In the genomic region with DNA sequence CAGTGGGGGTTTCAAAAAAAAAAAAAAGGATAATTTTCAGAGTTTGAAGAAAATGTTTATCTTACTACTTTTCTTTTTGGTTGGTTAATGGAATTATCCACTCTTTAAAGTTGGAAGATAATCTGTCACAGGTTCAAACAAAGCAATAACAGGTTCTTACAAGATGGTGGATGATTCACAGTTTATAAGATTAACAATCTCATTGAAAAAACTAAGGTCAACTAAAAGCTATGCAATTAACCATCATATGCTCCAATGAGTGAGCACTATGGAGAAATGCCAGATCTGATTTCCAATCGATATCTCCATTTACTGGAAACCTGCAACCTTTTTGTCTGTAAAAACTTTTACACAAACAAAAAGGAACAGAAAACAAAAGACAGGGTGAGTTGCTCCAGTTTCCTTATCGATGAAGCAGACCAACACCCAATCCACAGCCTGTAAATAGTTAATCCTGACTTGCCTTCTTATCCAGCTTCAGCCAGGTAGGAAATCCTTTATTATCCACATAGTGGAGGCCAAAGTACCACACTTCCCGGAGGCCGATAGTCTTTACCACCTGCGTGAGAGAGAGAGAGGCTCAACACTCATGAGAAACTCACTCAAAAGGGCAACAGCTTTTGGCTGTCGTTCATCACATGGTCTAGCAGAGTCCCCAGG, we compare ENCODE assay signal across 1 cellular context.
TF ChIP-seq lines count a peak whose summit lies in the region.

No MANE protein-coding gene starts in this region.

TF ChIP-seq in GM12878, 131 proteins besides CTCF, POLR2A, EP300 and RAD21:
- TF ChIP-seq NR2C1 (IDR thresholded peaks at IDR 0.05) (no peak), BACH1 (IDR thresholded peaks at IDR 0.05; ENCODE audit: borderline replicate concordance) (no peak), TCF3 (IDR thresholded peaks at IDR 0.05; ENCODE audit: borderline replicate concordance, insufficient read depth, low read depth, low read length) (no peak), KAT2A (conservative IDR thresholded peaks at IDR 0.05; ENCODE audit: control insufficient read depth, low read depth, low read length) (no peak), CHD2 (IDR thresholded peaks at IDR 0.05; ENCODE audit: borderline replicate concordance, low read depth, low read length) (no peak), NFXL1 (IDR thresholded peaks at IDR 0.05; ENCODE audit: borderline replicate concordance) (no peak), CBX5 (IDR thresholded peaks at IDR 0.05; ENCODE audit: low read depth) (no peak), SPI1 (IDR thresholded peaks at IDR 0.05; ENCODE audit: borderline replicate concordance, insufficient read depth, low read depth, low read length) (no peak), EZH2 (IDR thresholded peaks at IDR 0.05; ENCODE audit: borderline replicate concordance, control insufficient read depth, low read depth, low read length) (no peak), SUZ12 (IDR thresholded peaks at IDR 0.05; ENCODE audit: unreplicated experiment) (no peak)
- TF ChIP-seq, protein P1, sequence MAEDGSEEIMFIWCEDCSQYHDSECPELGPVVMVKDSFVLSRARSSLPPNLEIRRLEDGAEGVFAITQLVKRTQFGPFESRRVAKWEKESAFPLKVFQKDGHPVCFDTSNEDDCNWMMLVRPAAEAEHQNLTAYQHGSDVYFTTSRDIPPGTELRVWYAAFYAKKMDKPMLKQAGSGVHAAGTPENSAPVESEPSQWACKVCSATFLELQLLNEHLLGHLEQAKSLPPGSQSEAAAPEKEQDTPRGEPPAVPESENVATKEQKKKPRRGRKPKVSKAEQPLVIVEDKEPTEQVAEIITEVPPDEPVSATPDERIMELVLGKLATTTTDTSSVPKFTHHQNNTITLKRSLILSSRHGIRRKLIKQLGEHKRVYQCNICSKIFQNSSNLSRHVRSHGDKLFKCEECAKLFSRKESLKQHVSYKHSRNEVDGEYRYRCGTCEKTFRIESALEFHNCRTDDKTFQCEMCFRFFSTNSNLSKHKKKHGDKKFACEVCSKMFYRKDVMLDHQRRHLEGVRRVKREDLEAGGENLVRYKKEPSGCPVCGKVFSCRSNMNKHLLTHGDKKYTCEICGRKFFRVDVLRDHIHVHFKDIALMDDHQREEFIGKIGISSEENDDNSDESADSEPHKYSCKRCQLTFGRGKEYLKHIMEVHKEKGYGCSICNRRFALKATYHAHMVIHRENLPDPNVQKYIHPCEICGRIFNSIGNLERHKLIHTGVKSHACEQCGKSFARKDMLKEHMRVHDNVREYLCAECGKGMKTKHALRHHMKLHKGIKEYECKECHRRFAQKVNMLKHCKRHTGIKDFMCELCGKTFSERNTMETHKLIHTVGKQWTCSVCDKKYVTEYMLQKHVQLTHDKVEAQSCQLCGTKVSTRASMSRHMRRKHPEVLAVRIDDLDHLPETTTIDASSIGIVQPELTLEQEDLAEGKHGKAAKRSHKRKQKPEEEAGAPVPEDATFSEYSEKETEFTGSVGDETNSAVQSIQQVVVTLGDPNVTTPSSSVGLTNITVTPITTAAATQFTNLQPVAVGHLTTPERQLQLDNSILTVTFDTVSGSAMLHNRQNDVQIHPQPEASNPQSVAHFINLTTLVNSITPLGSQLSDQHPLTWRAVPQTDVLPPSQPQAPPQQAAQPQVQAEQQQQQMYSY (CRISPR knock-in tag; IDR thresholded peaks at IDR 0.05), result no peak
- TF ChIP-seq, protein P2, sequence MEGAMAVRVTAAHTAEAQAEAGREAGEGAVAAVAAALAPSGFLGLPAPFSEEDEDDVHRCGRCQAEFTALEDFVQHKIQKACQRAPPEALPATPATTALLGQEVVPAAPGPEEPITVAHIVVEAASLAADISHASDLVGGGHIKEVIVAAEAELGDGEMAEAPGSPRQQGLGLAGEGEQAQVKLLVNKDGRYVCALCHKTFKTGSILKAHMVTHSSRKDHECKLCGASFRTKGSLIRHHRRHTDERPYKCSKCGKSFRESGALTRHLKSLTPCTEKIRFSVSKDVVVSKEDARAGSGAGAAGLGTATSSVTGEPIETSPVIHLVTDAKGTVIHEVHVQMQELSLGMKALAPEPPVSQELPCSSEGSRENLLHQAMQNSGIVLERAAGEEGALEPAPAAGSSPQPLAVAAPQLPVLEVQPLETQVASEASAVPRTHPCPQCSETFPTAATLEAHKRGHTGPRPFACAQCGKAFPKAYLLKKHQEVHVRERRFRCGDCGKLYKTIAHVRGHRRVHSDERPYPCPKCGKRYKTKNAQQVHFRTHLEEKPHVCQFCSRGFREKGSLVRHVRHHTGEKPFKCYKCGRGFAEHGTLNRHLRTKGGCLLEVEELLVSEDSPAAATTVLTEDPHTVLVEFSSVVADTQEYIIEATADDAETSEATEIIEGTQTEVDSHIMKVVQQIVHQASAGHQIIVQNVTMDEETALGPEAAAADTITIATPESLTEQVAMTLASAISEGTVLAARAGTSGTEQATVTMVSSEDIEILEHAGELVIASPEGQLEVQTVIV (IDR thresholded peaks at IDR 0.05; ENCODE audit: borderline replicate concordance, partially characterized antibody), result no peak
- TF ChIP-seq, protein P3, sequence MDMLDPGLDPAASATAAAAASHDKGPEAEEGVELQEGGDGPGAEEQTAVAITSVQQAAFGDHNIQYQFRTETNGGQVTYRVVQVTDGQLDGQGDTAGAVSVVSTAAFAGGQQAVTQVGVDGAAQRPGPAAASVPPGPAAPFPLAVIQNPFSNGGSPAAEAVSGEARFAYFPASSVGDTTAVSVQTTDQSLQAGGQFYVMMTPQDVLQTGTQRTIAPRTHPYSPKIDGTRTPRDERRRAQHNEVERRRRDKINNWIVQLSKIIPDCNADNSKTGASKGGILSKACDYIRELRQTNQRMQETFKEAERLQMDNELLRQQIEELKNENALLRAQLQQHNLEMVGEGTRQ (IDR thresholded peaks at IDR 0.05; ENCODE audit: borderline replicate concordance, low read depth, low read length), result no peak
